In the genomic region with DNA sequence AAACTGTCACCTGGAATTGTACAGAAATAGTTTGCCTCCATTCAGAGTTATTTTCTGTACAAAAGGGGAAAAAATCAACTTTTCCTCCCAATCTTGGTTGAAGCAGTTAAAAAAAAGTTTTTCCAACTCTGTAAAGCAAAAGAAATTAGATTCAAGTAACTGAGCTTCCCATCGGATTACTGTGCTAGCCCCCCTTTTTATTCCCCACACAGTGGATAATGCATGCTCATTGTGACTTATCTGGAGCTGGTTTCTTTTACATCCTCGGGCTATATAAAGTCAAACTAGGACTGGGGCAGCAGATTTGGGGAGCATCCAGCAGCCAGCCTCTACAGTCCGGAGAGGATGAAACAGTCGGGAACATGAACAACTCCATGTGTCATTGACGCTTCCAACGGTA, we compare ENCODE assay signal across 39 cellular contexts. TPM values are rescaled to one million over a fixed set of nuclear protein-coding genes. Genes with fewer than 3 reads are reported as not detected.
"Had no signal": no experiment of that assay in that cellular context is flagged by ENCODE, and none has a peak within 500 bp of the region (broad histone marks: within the 10 kb centered on the region; RNA-seq: fewer than 3 reads in every experiment).

A gene (plus strand): TSS at position 301 of the 400 bp plus-strand sequence. CDS start 335 bp downstream, outside the sequence.

- H3K4me2 ChIP-seq: KMS-11 had no signal

- H3K4me3 ChIP-seq: MG63 had no signal

- H3K27me3 ChIP-seq: MG63 had no signal

- DNase-seq: Karpas-422, Kasumi-1, MG63, MV-4-11, NCI-H1048, NCI-H1092, NCI-H1092 treated with DMSO at 0.1 percent for 48 hours, NCI-H1105, NCI-H1105 treated with DMSO at 0.1 percent for 48 hours, NCI-H1417, NCI-H1436, NCI-H1436 treated with DMSO at 0.1 percent for 48 hours, NCI-H146, NCI-H1694, NCI-H1694 treated with DMSO at 0.1 percent for 48 hours, NCI-H187, NCI-H187 treated with DMSO at 0.1 percent for 48 hours, NCI-H1930, NCI-H2029, NCI-H2029 treated with DMSO at 0.1 percent for 48 hours, NCI-H2081, NCI-H2081 treated with DMSO at 0.1 percent for 48 hours, NCI-H2107, NCI-H2171, NCI-H2171 treated with DMSO at 0.1 percent for 48 hours, NCI-H2227 treated with DMSO at 0.1 percent for 48 hours, NCI-H226, NCI-H345, NCI-H446, NCI-H446 treated with DMSO at 0.1 percent for 48 hours, NCI-H510A, NCI-H510A treated with DMSO at 0.1 percent for 48 hours, NCI-H524, NCI-H524 treated with DMSO at 0.1 percent for 48 hours, NCI-H526 had no signal

- H3K9me3 ChIP-seq: MG63 had no signal

- H3K9ac ChIP-seq: KMS-11 had no signal

- H3K36me3 ChIP-seq: MG63 had no signal

- H3K27ac ChIP-seq: KMS-11 had no signal

RNA-seq across cellular contexts. Expression of the gene that starts here (rescaled TPM):
- total RNA-seq: LHCN-M2, MCF 10A, NCI-H460 had no signal
